In the genomic region with DNA sequence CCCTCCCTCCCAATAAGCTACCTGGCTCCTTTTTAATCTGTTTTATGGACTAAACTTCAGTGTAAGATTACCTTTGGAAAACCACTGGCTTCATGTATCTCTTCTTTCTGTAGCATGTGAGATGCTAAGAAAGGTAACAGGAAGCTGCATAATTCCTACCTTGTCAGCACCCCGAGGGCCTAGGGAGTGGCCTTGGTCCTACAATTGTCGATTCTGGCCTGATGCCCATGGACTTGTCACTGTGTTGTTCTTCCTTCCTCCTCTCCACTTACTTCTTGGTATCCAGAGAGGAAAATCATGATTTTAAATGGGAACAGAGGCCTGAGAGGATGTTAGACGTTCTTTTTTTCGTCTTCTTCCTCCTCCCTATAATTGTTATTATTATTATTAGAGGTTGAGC, we compare ENCODE assay signal across 20 cellular contexts. TPM values are rescaled to one million over a fixed set of nuclear protein-coding genes. Genes with fewer than 3 reads are reported as not detected.
DNase-seq lines count a peak whose midpoint lies in the region; ATAC-seq and TF ChIP-seq lines count a peak whose summit lies in the region.
"Had no signal": no experiment of that assay in that cellular context is flagged by ENCODE, and none has a peak within 500 bp of the region (broad histone marks: within the 10 kb centered on the region; RNA-seq: fewer than 3 reads in every experiment).

No MANE protein-coding gene starts in this region.

- DNase-seq in MCF 10A (ENCODE audit: unreplicated experiment) = peak; percentile 71
- no peak for DNase-seq in breast epithelium (ENCODE audit: low spot score in 2 of 2)
- DNase-seq in epithelial cell of esophagus (ENCODE audit: low read depth) = peak; percentile 92
- DNase-seq in lower leg skin (ENCODE audit: low spot score in 2 of 2) = peak; percentile 24 to 40
- no peak for DNase-seq in NOMO-1 (lab: John Stamatoyannopoulos, UW; ENCODE audit: unreplicated experiment in 2 of 2)
- no peak for DNase-seq in thyroid gland
- DNase-seq: AML-193; DMS79; HFFc6; KG1; NCI-H1417 treated with DMSO at 0.1 percent for 48 hours; NCI-H2029 treated with DMSO at 0.1 percent for 48 hours; NCI-H2171; NCI-H446 treated with DMSO at 0.1 percent for 48 hours; NK-92 treated with Interleukin-12 subunit alpha and Interleukin-12 subunit beta, amount 100 ng/mL, for 24 hours; SIG-M5 had no signal

- H3K27ac ChIP-seq in breast epithelium (no peak overlapping the region), thyroid gland (no peak overlapping the region)
- H3K27ac ChIP-seq: 22Rv1, C4-2B had no signal

- no peak overlapping the region for H3K27ac Mint-ChIP-seq in MCF 10A (ENCODE audit: low read depth, unreplicated experiment)
- H3K27ac Mint-ChIP-seq: HFFc6 had no signal

- no peak for TF ChIP-seq POLR2A in breast epithelium (IDR thresholded peaks at IDR 0.05)
- TF ChIP-seq POLR2A in lower leg skin (IDR thresholded peaks at IDR 0.05) = no peak
- no peak for TF ChIP-seq POLR2A in thyroid gland (IDR thresholded peaks at IDR 0.05)

- no peaks in the 10 kb centered on the region for H3K27me3 ChIP-seq in breast epithelium
- no peaks in the 10 kb centered on the region for H3K27me3 ChIP-seq in thyroid gland

- no peaks in the 10 kb centered on the region for H3K27me3 Mint-ChIP-seq in MCF 10A (ENCODE audit: insufficient read depth, unreplicated experiment)

- CTCF ChIA-PET in MCF 10A (lab: Yijun Ruan, JAX) = interaction anchor here (0.6 to 2.0 kb wide), 4 partner anchors 12 to 823 kb away, joined by 3 to 6 read pairs (median 4); no protein-coding TSS in a partner anchor

- no peak for TF ChIP-seq CTCF in MCF 10A (IDR thresholded peaks at IDR 0.05; ENCODE audit: unreplicated experiment)
- no peak for TF ChIP-seq CTCF in breast epithelium (IDR thresholded peaks at IDR 0.05)
- no peak for TF ChIP-seq CTCF in epithelial cell of esophagus (IDR thresholded peaks at IDR 0.05; ENCODE audit: insufficient read depth, low read depth, low read length, missing control alignments)
- no peak for TF ChIP-seq CTCF in lower leg skin (IDR thresholded peaks at IDR 0.05)
- no peak for TF ChIP-seq CTCF in thyroid gland (IDR thresholded peaks at IDR 0.05)

- POLR2A ChIA-PET in MCF 10A (lab: Yijun Ruan, JAX) = interaction anchor here (0.8 to 1.4 kb wide), 2 partner anchors 13 to 45 kb away, joined by 3 to 6 read pairs; no protein-coding TSS in a partner anchor

- H3K36me3 Mint-ChIP-seq in MCF 10A (ENCODE audit: insufficient read depth, unreplicated experiment) = no peaks in the 10 kb centered on the region

- 33 to 44% methylated on average over 4 of the region's 4 CpGs for WGBS in lower leg skin, 2 donors
- WGBS in thyroid gland, 2 donors = 41 to 48% methylated on average over 4 of the region's 4 CpGs

- H3K4me1 ChIP-seq in breast epithelium = no peaks in the 10 kb centered on the region
- no peaks in the 10 kb centered on the region for H3K4me1 ChIP-seq in thyroid gland

- H3K36me3 ChIP-seq in breast epithelium = no peaks in the 10 kb centered on the region
- no peaks in the 10 kb centered on the region for H3K36me3 ChIP-seq in thyroid gland

- H3K4me1 Mint-ChIP-seq in MCF 10A (ENCODE audit: insufficient read depth, unreplicated experiment) = peaks cover 9% of the 10 kb centered on the region

- H3K4me3 Mint-ChIP-seq in MCF 10A (ENCODE audit: unreplicated experiment) = no peak overlapping the region
- H3K4me3 Mint-ChIP-seq: HFFc6 had no signal

- H3K9me3 Mint-ChIP-seq in MCF 10A (ENCODE audit: unreplicated experiment) = no peaks in the 10 kb centered on the region
- H3K9me3 Mint-ChIP-seq: HFFc6 had no signal

- BruUV-seq in MCF 10A (replicated peaks; lab: Mats Ljungman, UMichigan) = no TSS peak

- H3K4me3 ChIP-seq in breast epithelium (no peak overlapping the region), epithelial cell of esophagus (ENCODE audit: low read length) (no peak overlapping the region), lower leg skin (ENCODE audit: low read depth, poor library complexity, severe bottlenecking) (no peak overlapping the region), thyroid gland (replicated peaks in 1 of 3) (no peak overlapping the region)

- no peak for ATAC-seq in GM19324 (IDR thresholded peaks at IDR 0.05; ENCODE audit: low FRiP score, unreplicated experiment)
- no peak for ATAC-seq in HG03175 (IDR thresholded peaks at IDR 0.05; ENCODE audit: unreplicated experiment)

- intact Hi-C loops in MCF 10A (cut with micrococcal nuclease) (no loop called here), breast epithelium (cut with DNase I; ENCODE audit: low total_unique reads) (no loop called here), lower leg skin (cut with DNase I; ENCODE audit: low total_unique reads) (no loop called here), thyroid gland (cut with DNase I) (no loop called here)

- H3K9me3 ChIP-seq in breast epithelium (peaks cover 0 to 18% of the 10 kb centered on the region in 2 donors), thyroid gland (no peaks in the 10 kb centered on the region)

RNA-seq across cellular contexts. Expression of a gene that starts 42.9 kb away (rescaled TPM):
- total RNA-seq in MCF 10A (2022) (43.0 and 43.3 TPM in 2 replicates), breast epithelium (10 to 100 TPM; 27.5 to 51.2 (median 27.9) TPM), lower leg skin (10 to 100 TPM; 20.6 to 29.4 (median 27.8) TPM), thyroid gland (10 to 100 TPM; 31.3 to 49.0 (median 35.1) TPM)

Comparison
In these comparisons a context has a peak if more than half of its experiments do, and no peak if none do; other contexts are left out.
1. DNase-seq: peak in MCF 10A (single experiment), epithelial cell of esophagus (single experiment) and lower leg skin (2 of 2); none in breast epithelium (0 of 2), NOMO-1 (0 of 2) and thyroid gland (0 of 2).